Comparison of ENCODE assay signal across 17 cellular contexts in the genomic region with DNA sequence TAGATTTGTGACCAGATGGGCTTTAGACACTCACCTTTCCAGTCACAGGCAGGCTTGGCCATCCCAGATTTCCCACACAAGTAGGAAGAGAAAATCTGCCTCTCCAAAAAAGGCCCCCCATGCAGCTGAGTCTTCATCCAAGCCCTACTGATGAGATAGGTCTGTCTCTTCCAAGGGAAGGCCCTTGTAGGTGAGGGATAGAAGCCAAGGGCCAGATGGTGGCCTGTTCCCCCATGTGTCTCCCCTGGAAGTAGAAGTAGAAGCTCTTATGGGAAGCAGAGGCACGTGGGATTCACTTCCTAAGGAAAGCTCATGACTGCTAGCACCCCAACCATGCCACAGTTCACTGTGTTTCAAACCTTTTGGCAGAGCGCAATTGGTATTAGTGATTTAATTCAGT.
DNase-seq lines count a peak whose midpoint lies in the region; ATAC-seq, FAIRE-seq and TF ChIP-seq lines count a peak whose summit lies in the region.
"Had no signal": no experiment of that assay in that cellular context is flagged by ENCODE, and none has a peak within 500 bp of the region (broad histone marks: within the 10 kb centered on the region; RNA-seq: fewer than 3 reads in every experiment).

No MANE protein-coding gene starts in this region.

- peak overlapping the region; percentile 63 for H3K27ac Mint-ChIP-seq in MCF 10A (ENCODE audit: low read depth, unreplicated experiment)
- H3K27ac Mint-ChIP-seq in T-helper 17 cell = no peak overlapping the region
- H3K27ac Mint-ChIP-seq: CD4-positive, CD25-positive, alpha-beta regulatory T cell; GM23338; H9 had no signal

- 88 to 94% methylated on average over 2 of the region's 2 CpGs for WGBS in sigmoid colon, 2 donors
- WGBS in pancreas, 2 donors = 73 to 94% methylated on average over 2 of the region's 2 CpGs

- no peaks in the 10 kb centered on the region for H3K36me3 ChIP-seq in breast epithelium
- no peaks in the 10 kb centered on the region for H3K36me3 ChIP-seq in sigmoid colon
- no peaks in the 10 kb centered on the region for H3K36me3 ChIP-seq in pancreas
- H3K36me3 ChIP-seq: BLaER1 treated with 17β-estradiol and CSF1 and Interleukin-3, amounts not matched to agents 10 nM and 100 nM had no signal

- no peak overlapping the region for H3K4me3 Mint-ChIP-seq in MCF 10A (ENCODE audit: unreplicated experiment)
- no peak overlapping the region for H3K4me3 Mint-ChIP-seq in T-helper 17 cell
- H3K4me3 Mint-ChIP-seq: CD4-positive, CD25-positive, alpha-beta regulatory T cell; GM23338; H9 had no signal

- CTCF ChIA-PET in MCF 10A (lab: Yijun Ruan, JAX) = interaction anchor here (0.6 to 10.2 kb wide), 3 partner anchors 19 to 166 kb away, joined by 3 to 41 read pairs (median 3); no protein-coding TSS in a partner anchor

- DNase-seq in MCF 10A (ENCODE audit: unreplicated experiment) (no peak), breast epithelium (ENCODE audit: low spot score in 2 of 2) (no peak), NCI-H524 treated with DMSO at 0.1 percent for 48 hours (lab: John Stamatoyannopoulos, UW) (peak; percentile 53), dorsolateral prefrontal cortex (peak in 1 of 10 donors; percentile 61), sigmoid colon (no peak), pancreas (no peak), T-helper 17 cell (no peak)
- DNase-seq: ACHN; CD4-positive, CD25-positive, alpha-beta regulatory T cell; DMS79 treated with DMSO at 0.1 percent for 48 hours; EL; GDM1; H9 had no signal

- H3K36me3 Mint-ChIP-seq in MCF 10A (ENCODE audit: insufficient read depth, unreplicated experiment) (no peaks in the 10 kb centered on the region), T-helper 17 cell (ENCODE audit: low read depth) (no peaks in the 10 kb centered on the region)
- H3K36me3 Mint-ChIP-seq: CD4-positive, CD25-positive, alpha-beta regulatory T cell had no signal

- H3K27me3 ChIP-seq in breast epithelium (peaks cover 0 to 32% of the 10 kb centered on the region in 2 donors), dorsolateral prefrontal cortex (peaks cover 0 to 57% (median 4%) of the 10 kb centered on the region in 45 donors), sigmoid colon (no peaks in the 10 kb centered on the region), pancreas (no peaks in the 10 kb centered on the region)

- H3K27me3 Mint-ChIP-seq in MCF 10A (ENCODE audit: insufficient read depth, unreplicated experiment) (peaks cover 54% of the 10 kb centered on the region), T-helper 17 cell (no peaks in the 10 kb centered on the region)
- H3K27me3 Mint-ChIP-seq: CD4-positive, CD25-positive, alpha-beta regulatory T cell had no signal

- no peak for FAIRE-seq in pancreas (lab: Jason Lieb, UNC)
- FAIRE-seq: GM12892 had no signal

- ATAC-seq in HG03378 (IDR thresholded peaks at IDR 0.05; ENCODE audit: unreplicated experiment) (no peak), pancreas (no peak), T-helper 17 cell (no peak)
- ATAC-seq: GM23338 had no signal

- POLR2A ChIA-PET in MCF 10A (lab: Yijun Ruan, JAX) = no interaction called here

- TF ChIP-seq CTCF in MCF 10A (IDR thresholded peaks at IDR 0.05; ENCODE audit: unreplicated experiment) (no peak), breast epithelium (IDR thresholded peaks at IDR 0.05) (no peak), dorsolateral prefrontal cortex (IDR thresholded peaks at IDR 0.05 in 54 of 56, conservative IDR thresholded peaks at IDR 0.05 in 2 of 56; ENCODE audit: low read depth in 1 of 56, partially characterized antibody in 56 of 56) (no peak), sigmoid colon (IDR thresholded peaks at IDR 0.05) (no peak), pancreas (IDR thresholded peaks at IDR 0.05) (no peak)

- TF ChIP-seq POLR2A in breast epithelium (IDR thresholded peaks at IDR 0.05) = no peak
- no peak for TF ChIP-seq POLR2A in sigmoid colon (IDR thresholded peaks at IDR 0.05)

- H3K27ac ChIP-seq in breast epithelium (no peak overlapping the region), dorsolateral prefrontal cortex (peak overlapping the region in 42 of 59 donors; percentile 11 to 88 (median 70)), sigmoid colon (peak overlapping the region in 3 of 4 donors; percentile 8 to 58 (median 38)), pancreas (no peak overlapping the region)
- H3K27ac ChIP-seq: BLaER1 treated with 17β-estradiol and CSF1 and Interleukin-3, amounts not matched to agents 10 nM and 100 nM had no signal

- no peak for TF ChIP-seq EP300 in sigmoid colon (IDR thresholded peaks at IDR 0.05)

- intact Hi-C loops in MCF 10A (cut with micrococcal nuclease) (no loop called here), breast epithelium (cut with DNase I; ENCODE audit: low total_unique reads) (no loop called here), dorsolateral prefrontal cortex (cut with DNase I) (no loop called here), sigmoid colon (cut with DNase I) (no loop called here), pancreas (cut with DNase I) (no loop called here)

- BruUV-seq in MCF 10A (replicated peaks; lab: Mats Ljungman, UMichigan) = no TSS peak

- H3K4me1 ChIP-seq in breast epithelium = no peaks in the 10 kb centered on the region
- H3K4me1 ChIP-seq in sigmoid colon = peaks cover 0 to 23% (median 7%) of the 10 kb centered on the region in 4 donors
- H3K4me1 ChIP-seq in pancreas = peaks cover 0 to 7% (median under 1%) of the 10 kb centered on the region in 3 donors

- H3K4me1 Mint-ChIP-seq in MCF 10A (ENCODE audit: insufficient read depth, unreplicated experiment) (peaks cover 19% of the 10 kb centered on the region), T-helper 17 cell (no peaks in the 10 kb centered on the region)
- H3K4me1 Mint-ChIP-seq: CD4-positive, CD25-positive, alpha-beta regulatory T cell had no signal

- no peaks in the 10 kb centered on the region for H3K9me3 Mint-ChIP-seq in MCF 10A (ENCODE audit: unreplicated experiment)
- H3K9me3 Mint-ChIP-seq: GM23338, H9 had no signal

- H3K4me3 ChIP-seq in breast epithelium = no peak overlapping the region
- no peak overlapping the region for H3K4me3 ChIP-seq in dorsolateral prefrontal cortex
- no peak overlapping the region for H3K4me3 ChIP-seq in sigmoid colon
- H3K4me3 ChIP-seq in pancreas = no peak overlapping the region
- H3K4me3 ChIP-seq: BLaER1 treated with 17β-estradiol and CSF1 and Interleukin-3, amounts not matched to agents 10 nM and 100 nM; GM23338 had no signal

- no peaks in the 10 kb centered on the region for H3K9me3 ChIP-seq in breast epithelium
- no peaks in the 10 kb centered on the region for H3K9me3 ChIP-seq in sigmoid colon
- H3K9me3 ChIP-seq in pancreas = no peaks in the 10 kb centered on the region
- H3K9me3 ChIP-seq in T-helper 17 cell (ENCODE audit: control insufficient read depth, low read length, poor library complexity, severe bottlenecking) = no peaks in the 10 kb centered on the region
- H3K9me3 ChIP-seq: BLaER1 treated with 17β-estradiol and CSF1 and Interleukin-3, amounts not matched to agents 10 nM and 100 nM had no signal

Comparison
In these comparisons a context has a peak if more than half of its experiments do, and no peak if none do; other contexts are left out.
1. H3K27ac ChIP-seq: peak in dorsolateral prefrontal cortex (42 of 59) and sigmoid colon (3 of 4); none in breast epithelium (0 of 2) and pancreas (0 of 4).